Comparison of ENCODE assay signal across 30 cellular contexts in genomic region chr15:72724028-72724427, GRCh38. TPM values are rescaled to one million over a fixed set of nuclear protein-coding genes. Genes with fewer than 3 reads are reported as not detected.
DNase-seq lines count a peak whose midpoint lies in the region; ATAC-seq, FAIRE-seq and TF ChIP-seq lines count a peak whose summit lies in the region.
"Had no signal": no experiment of that assay in that cellular context is flagged by ENCODE, and none has a peak within 500 bp of the region (broad histone marks: within the 10 kb centered on the region; RNA-seq: fewer than 3 reads in every experiment).

No MANE protein-coding gene starts in this region.

- TF ChIP-seq EP300 in A549 (IDR thresholded peaks at IDR 0.05) (no peak), suprapubic skin (IDR thresholded peaks at IDR 0.05) (no peak), tibial nerve (IDR thresholded peaks at IDR 0.05) (no peak)

- WGBS in A549 (ENCODE audit: missing lambda C conversion rate), result 52% methylated on average over 1 of the region's 1 CpG
- WGBS in suprapubic skin, result 89% methylated on average over 1 of the region's 1 CpG
- WGBS in tibial nerve, 2 donors, result 73 to 75% methylated on average over 1 of the region's 1 CpG

- no peak overlapping the region for H3K4me2 ChIP-seq in A549
- H3K4me2 ChIP-seq: KMS-11, PC-9 had no signal

- no peak for TF ChIP-seq RAD21 in A549 (conservative IDR thresholded peaks at IDR 0.05 in 1 of 2, IDR thresholded peaks at IDR 0.05 in 1 of 2)

- H3K4me3 ChIP-seq in A549, result no peak overlapping the region
- H3K4me3 ChIP-seq in fibroblast of mammary gland (ENCODE audit: control insufficient read depth, low read depth, low read length), result no peak overlapping the region
- H3K4me3 ChIP-seq in suprapubic skin, result no peak overlapping the region
- no peak overlapping the region for H3K4me3 ChIP-seq in tibial nerve
- H3K4me3 ChIP-seq: BLaER1 treated with 17β-estradiol and CSF1 and Interleukin-3, amounts not matched to agents 10 nM and 100 nM; PC-9; SJSA1 had no signal

- H3K27me3 ChIP-seq in suprapubic skin, result no peaks in the 10 kb centered on the region
- H3K27me3 ChIP-seq in tibial nerve, result no peaks in the 10 kb centered on the region
- H3K27me3 ChIP-seq: BLaER1 treated with 17β-estradiol and CSF1 and Interleukin-3, amounts not matched to agents 10 nM and 100 nM; SJSA1 had no signal

- POLR2A ChIA-PET in A549 (lab: Yijun Ruan, JAX), result no interaction called here

- TF ChIP-seq POLR2A in A549 (IDR thresholded peaks at IDR 0.05; ENCODE audit: low read length) (no peak), suprapubic skin (IDR thresholded peaks at IDR 0.05) (no peak), tibial nerve (IDR thresholded peaks at IDR 0.05) (no peak)

- no peak for FAIRE-seq in A549 (lab: Jason Lieb, UNC)
- FAIRE-seq: A204.1, GM12892 had no signal

- ATAC-seq in A549, result no peak
- ATAC-seq: T-cell had no signal

- H3K4me1 ChIP-seq in A549 (no peaks in the 10 kb centered on the region), suprapubic skin (no peaks in the 10 kb centered on the region), tibial nerve (no peaks in the 10 kb centered on the region)

- no peaks in the 10 kb centered on the region for H3K9me3 ChIP-seq in A549
- H3K9me3 ChIP-seq in suprapubic skin, result no peaks in the 10 kb centered on the region
- H3K9me3 ChIP-seq in tibial nerve, result no peaks in the 10 kb centered on the region
- H3K9me3 ChIP-seq: BLaER1 treated with 17β-estradiol and CSF1 and Interleukin-3, amounts not matched to agents 10 nM and 100 nM; Caco-2; SJSA1 had no signal

- DNase-seq in A549 (ENCODE audit: low read depth in 1 of 2, low spot score in 1 of 2), result no peak
- DNase-seq in HCEC 1CT, result peak; percentile 31
- DNase-seq in RKO (ENCODE audit: low spot score), result peak; percentile 14
- peak; percentile 29 for DNase-seq in fibroblast of mammary gland (ENCODE audit: low read depth)
- no peak for DNase-seq in NK-92 (lab: John Stamatoyannopoulos, UW; ENCODE audit: unreplicated experiment)
- no peak for DNase-seq in suprapubic skin (ENCODE audit: low spot score in 2 of 2)
- no peak for DNase-seq in tibial nerve (ENCODE audit: low spot score in 2 of 2)
- DNase-seq in activated CD4-positive, alpha-beta T cell treated with anti-CD3 and anti-CD28 coated beads, Interleukin-2, amount 50 U/mL, for 4 hours, result no peak
- DNase-seq: AML-193; Caco-2; CD4-positive, alpha-beta memory T cell; DMS79; H7; NCI-H1092; NCI-H1417 treated with DMSO at 0.1 percent for 48 hours; NCI-H187; NCI-H2171 treated with DMSO at 0.1 percent for 48 hours; NCI-H524 treated with DMSO at 0.1 percent for 48 hours; NCI-H774; NK-92 treated with Interleukin-12 subunit alpha and Interleukin-12 subunit beta, amount 100 ng/mL, for 24 hours; PC-9; Right ventricle myocardium superior; RPMI8226; T-cell had no signal

- H3K27ac ChIP-seq in A549 (no peak overlapping the region), suprapubic skin (no peak overlapping the region), tibial nerve (no peak overlapping the region)
- H3K27ac ChIP-seq: BLaER1 treated with 17β-estradiol and CSF1 and Interleukin-3, amounts not matched to agents 10 nM and 100 nM; KMS-11; PC-9; SJSA1 had no signal

- H3K36me3 ChIP-seq in suprapubic skin, result peaks cover 12% of the 10 kb centered on the region
- peaks cover 0 to 51% (median 0%) of the 10 kb centered on the region in 3 donors for H3K36me3 ChIP-seq in tibial nerve
- H3K36me3 ChIP-seq: BLaER1 treated with 17β-estradiol and CSF1 and Interleukin-3, amounts not matched to agents 10 nM and 100 nM; SJSA1 had no signal

- no peak for TF ChIP-seq CTCF in A549 (IDR thresholded peaks at IDR 0.05)
- TF ChIP-seq CTCF in fibroblast of mammary gland (conservative IDR thresholded peaks at IDR 0.05; ENCODE audit: control insufficient read depth, insufficient read depth, low read depth, low read length), result no peak
- TF ChIP-seq CTCF in suprapubic skin (IDR thresholded peaks at IDR 0.05), result no peak
- TF ChIP-seq CTCF in tibial nerve (IDR thresholded peaks at IDR 0.05), result no peak

- CTCF ChIA-PET in A549 (lab: Yijun Ruan, JAX), result interaction anchor here (1.5 to 3.6 kb wide), 4 partner anchors 10 to 550 kb away, joined by 5 to 71 read pairs (median 10); no protein-coding TSS in a partner anchor

TF ChIP-seq in A549, 52 proteins besides CTCF, POLR2A, EP300 and RAD21:
- TF ChIP-seq FOSL2 (IDR thresholded peaks at IDR 0.05), result no peak
- TF ChIP-seq FOSL2 (CRISPR knock-in tag; IDR thresholded peaks at IDR 0.05), result peak; percentile 64; the same call in 1 of the 2 replicates
- no peak for TF ChIP-seq ZSCAN20 (CRISPR knock-in tag; IDR thresholded peaks at IDR 0.05)
- TF ChIP-seq EHMT2 (IDR thresholded peaks at IDR 0.05; ENCODE audit: low read depth), result no peak

RNA-seq across cellular contexts. Expression of gene BBS4, which starts 38.0 kb away (rescaled TPM):
- polyA plus RNA-seq in A549 (2011; rRNA removed) (40.4 and 43.3 TPM in 2 replicates), A549 (2017; fragmentation: RNase III; extraction: RNeasy Plus Mini Kit Qiagen cat#74134 plus additional on column Dnase treatment) (22.4 to 25.4 TPM (median 22.6 TPM) in 3 replicates)
- 13.8 and 16.9 TPM in 2 replicates for polyA plus RNA-seq in A549 (2012; cell fraction: cytosol; rRNA removed)
- polyA plus RNA-seq in A549 (2012; cell fraction: nucleus; rRNA removed), result 16.4 and 27.5 TPM in 2 replicates
- 27.6 and 33.7 TPM in 2 replicates for polyA minus RNA-seq in A549 (2011; rRNA and poly(A)+ RNA removed)
- total RNA-seq in suprapubic skin (10 to 100 TPM; 10.8 to 53.9 (median 21.2) TPM), tibial nerve (10 to 100 TPM; 28.4 to 63.3 (median 38.7) TPM)

RNA-seq across cellular contexts. Expression of gene HIGD2B, which starts 38.0 kb away (rescaled TPM):
- polyA plus RNA-seq in A549 (2011; rRNA removed), result not detected in 2 replicates
- 0.04 TPM in 1 of 2 replicates, not detected in the other for polyA plus RNA-seq in A549 (2012; cell fraction: cytosol; rRNA removed)
- not detected in 2 replicates for polyA plus RNA-seq in A549 (2012; cell fraction: nucleus; rRNA removed)
- not detected in 3 replicates for polyA plus RNA-seq in A549 (2017; fragmentation: RNase III; extraction: RNeasy Plus Mini Kit Qiagen cat#74134 plus additional on column Dnase treatment)
- 0.24 TPM in 1 of 2 replicates, not detected in the other for polyA minus RNA-seq in A549 (2011; rRNA and poly(A)+ RNA removed)
- total RNA-seq in suprapubic skin, result not detected
- total RNA-seq in tibial nerve, result not detected
- total RNA-seq: Caco-2, PC-9, Right ventricle myocardium superior, SJSA1 had no signal
- polyA plus RNA-seq: CD4-positive, alpha-beta memory T cell; IgD-negative memory B cell had no signal

RNA-seq across cellular contexts. Expression of gene ADPGK, which starts 59.5 kb away (rescaled TPM):
- polyA plus RNA-seq in A549 (2011; rRNA removed) (94.6 and 98.3 TPM in 2 replicates), A549 (2017; fragmentation: RNase III; extraction: RNeasy Plus Mini Kit Qiagen cat#74134 plus additional on column Dnase treatment) (56.6 to 62.5 TPM (median 60.3 TPM) in 3 replicates)
- 69.9 and 81.4 TPM in 2 replicates for polyA plus RNA-seq in A549 (2012; cell fraction: cytosol; rRNA removed)
- 157 and 158 TPM in 2 replicates for polyA plus RNA-seq in A549 (2012; cell fraction: nucleus; rRNA removed)
- polyA minus RNA-seq in A549 (2011; rRNA and poly(A)+ RNA removed), result 56.4 and 61.7 TPM in 2 replicates
- total RNA-seq in suprapubic skin (10 to 100 TPM; 39.8 to 81.3 (median 52.7) TPM), tibial nerve (10 to 100 TPM; 49.6 to 82.2 (median 62.2) TPM)

Comparison
In these comparisons a context has a peak if more than half of its experiments do, and no peak if none do; other contexts are left out.
1. DNase-seq: peak in HCEC 1CT (single experiment), RKO (single experiment) and fibroblast of mammary gland (single experiment); none in A549 (0 of 2), NK-92 (single experiment), suprapubic skin (0 of 2), tibial nerve (0 of 2) and activated CD4-positive, alpha-beta T cell treated with anti-CD3 and anti-CD28 coated beads, Interleukin-2, amount 50 U/mL, for 4 hours (0 of 2).